8 cellular contexts compared by ENCODE assay signal in the genomic region with DNA sequence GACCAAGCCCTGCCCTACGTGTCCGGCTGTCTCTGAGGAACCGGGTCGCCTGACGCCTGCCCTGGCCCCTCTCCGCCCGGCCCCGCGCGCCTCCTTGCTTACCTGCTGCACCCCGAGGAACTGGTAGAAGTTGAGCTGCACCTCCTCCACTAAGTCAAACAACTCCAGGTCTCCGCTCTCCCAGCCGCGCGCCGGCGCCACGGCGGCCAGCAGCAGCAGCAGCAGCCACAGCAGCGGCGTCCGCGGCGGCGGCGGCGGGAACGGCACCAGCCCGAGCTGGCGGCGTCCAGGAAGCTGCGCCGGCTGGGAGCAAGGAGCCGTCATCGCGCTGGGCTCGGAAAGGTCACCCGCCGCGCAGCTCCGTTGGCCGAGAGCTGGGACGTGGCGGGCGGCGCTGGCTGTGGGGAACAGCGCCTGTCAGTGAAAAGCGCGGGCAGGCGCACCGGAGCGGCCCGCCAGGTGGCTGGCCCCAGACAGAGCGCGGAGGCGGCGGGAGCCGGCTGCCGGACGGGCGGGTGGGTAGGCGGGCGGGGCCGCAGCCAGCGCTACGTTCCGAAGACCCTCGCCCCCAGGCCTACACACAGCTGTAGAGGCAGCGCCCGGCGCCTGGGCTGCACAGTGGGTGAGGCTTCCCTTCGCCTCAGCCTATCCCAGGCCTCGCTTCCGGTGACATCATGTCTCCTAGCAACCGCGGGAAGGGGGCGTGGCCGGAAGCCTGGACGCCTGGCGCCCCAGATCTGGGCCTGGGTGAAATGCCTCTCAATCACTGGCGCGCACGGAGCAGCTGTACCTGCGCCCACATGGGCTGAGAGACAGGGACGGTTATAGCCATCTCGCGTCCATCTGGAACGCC. TPM values are rescaled to one million over a fixed set of nuclear protein-coding genes. Genes with fewer than 3 reads are reported as not detected.
A peak's percentile ranks its signal among the peaks of the same experiment; 100 is the strongest.
DNase-seq lines count a peak whose midpoint lies in the region; ATAC-seq and TF ChIP-seq lines count a peak whose summit lies in the region.

A gene with protein sequence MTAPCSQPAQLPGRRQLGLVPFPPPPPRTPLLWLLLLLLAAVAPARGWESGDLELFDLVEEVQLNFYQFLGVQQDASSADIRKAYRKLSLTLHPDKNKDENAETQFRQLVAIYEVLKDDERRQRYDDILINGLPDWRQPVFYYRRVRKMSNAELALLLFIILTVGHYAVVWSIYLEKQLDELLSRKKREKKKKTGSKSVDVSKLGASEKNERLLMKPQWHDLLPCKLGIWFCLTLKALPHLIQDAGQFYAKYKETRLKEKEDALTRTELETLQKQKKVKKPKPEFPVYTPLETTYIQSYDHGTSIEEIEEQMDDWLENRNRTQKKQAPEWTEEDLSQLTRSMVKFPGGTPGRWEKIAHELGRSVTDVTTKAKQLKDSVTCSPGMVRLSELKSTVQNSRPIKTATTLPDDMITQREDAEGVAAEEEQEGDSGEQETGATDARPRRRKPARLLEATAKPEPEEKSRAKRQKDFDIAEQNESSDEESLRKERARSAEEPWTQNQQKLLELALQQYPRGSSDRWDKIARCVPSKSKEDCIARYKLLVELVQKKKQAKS (minus strand): TSS at position 620 of the 853 bp plus-strand sequence. CDS start 296 bp downstream, at position 324.

- peaks cover 3% of the 10 kb centered on the region for H3K9me3 Mint-ChIP-seq in activated T-cell treated with anti-CD3 and anti-CD28 coated beads, Interleukin-2, amount 50 U/mL, for 24 hours

- no peaks in the 10 kb centered on the region for H3K27me3 ChIP-seq in mucosa of stomach (ENCODE audit: control insufficient read depth, insufficient read depth, low read length)

- peaks cover 8% of the 10 kb centered on the region for H3K4me1 ChIP-seq in mucosa of stomach (ENCODE audit: control insufficient read depth, insufficient read depth, low read length)

- DNase-seq in DMS53 treated with DMSO at 0.1 percent for 48 hours (lab: John Stamatoyannopoulos, UW; ENCODE audit: unreplicated experiment) (peak; percentile 95), KG1 (lab: John Stamatoyannopoulos, UW) (peak; percentile 92), erythroblast (lab: John Stamatoyannopoulos, UW) (peak; percentile 97 to 98)
- peak; percentile 100 for DNase-seq in activated T-cell treated with anti-CD3 and anti-CD28 coated beads, Interleukin-2, amount 50 U/mL, for 24 hours
- peak; percentile 99 to 100 for DNase-seq in stimulated activated CD8-positive, alpha-beta memory T cell treated with anti-CD3 and anti-CD28 coated beads, Interleukin-7, amount 100 ng/mL, for 1 hour (ENCODE audit: low read depth in 2 of 2)

- peaks cover 38% of the 10 kb centered on the region for H3K4me1 Mint-ChIP-seq in activated T-cell treated with anti-CD3 and anti-CD28 coated beads, Interleukin-2, amount 50 U/mL, for 24 hours (ENCODE audit: low read depth)

- TF ChIP-seq POLR2A in erythroblast (IDR thresholded peaks at IDR 0.05; ENCODE audit: low read length) = peak; percentile 80

- ATAC-seq in GM21723 (IDR thresholded peaks at IDR 0.05; ENCODE audit: unreplicated experiment) = peak; percentile 94

- peak within 1 kb of the TSS; percentile 86 for H3K4me3 ChIP-seq in mucosa of stomach (ENCODE audit: low read length)

- H3K9ac ChIP-seq in mucosa of stomach (ENCODE audit: low read length) = peak within 1 kb of the TSS; percentile 95

- peaks cover 6% of the 10 kb centered on the region for H3K36me3 Mint-ChIP-seq in activated T-cell treated with anti-CD3 and anti-CD28 coated beads, Interleukin-2, amount 50 U/mL, for 24 hours (ENCODE audit: low read depth)

- no peaks in the 10 kb centered on the region for H3K36me3 ChIP-seq in mucosa of stomach (ENCODE audit: control insufficient read depth, insufficient read depth, low read length)

- H3K27me3 Mint-ChIP-seq in activated T-cell treated with anti-CD3 and anti-CD28 coated beads, Interleukin-2, amount 50 U/mL, for 24 hours = peaks cover 2% of the 10 kb centered on the region

- no peaks in the 10 kb centered on the region for H3K9me3 ChIP-seq in mucosa of stomach (ENCODE audit: control insufficient read depth, low read length)

- H3K4me3 Mint-ChIP-seq in activated T-cell treated with anti-CD3 and anti-CD28 coated beads, Interleukin-2, amount 50 U/mL, for 24 hours = peak within 1 kb of the TSS; percentile 87

- H3K27ac Mint-ChIP-seq in activated T-cell treated with anti-CD3 and anti-CD28 coated beads, Interleukin-2, amount 50 U/mL, for 24 hours = peak within 1 kb of the TSS; percentile 90

TF ChIP-seq in PFSK-1, 5 proteins besides CTCF, POLR2A, EP300 and RAD21:
- TF ChIP-seq FOXP2 (optimal IDR thresholded peaks at IDR 0.05; ENCODE audit: borderline replicate concordance, extremely low read depth, extremely low read length, insufficient read depth) (peak; percentile 18), SIN3A (IDR thresholded peaks at IDR 0.05; ENCODE audit: borderline replicate concordance, insufficient read depth, low read length) (peak; percentile 55; the same call in 1 of the 2 replicates), POLR2AphosphoS5 (IDR thresholded peaks at IDR 0.05; ENCODE audit: low read depth, low read length) (peak; percentile 89), TAF1 (IDR thresholded peaks at IDR 0.05; ENCODE audit: borderline replicate concordance, insufficient read depth, low read length) (peak; percentile 49)
- TF ChIP-seq, protein P1, sequence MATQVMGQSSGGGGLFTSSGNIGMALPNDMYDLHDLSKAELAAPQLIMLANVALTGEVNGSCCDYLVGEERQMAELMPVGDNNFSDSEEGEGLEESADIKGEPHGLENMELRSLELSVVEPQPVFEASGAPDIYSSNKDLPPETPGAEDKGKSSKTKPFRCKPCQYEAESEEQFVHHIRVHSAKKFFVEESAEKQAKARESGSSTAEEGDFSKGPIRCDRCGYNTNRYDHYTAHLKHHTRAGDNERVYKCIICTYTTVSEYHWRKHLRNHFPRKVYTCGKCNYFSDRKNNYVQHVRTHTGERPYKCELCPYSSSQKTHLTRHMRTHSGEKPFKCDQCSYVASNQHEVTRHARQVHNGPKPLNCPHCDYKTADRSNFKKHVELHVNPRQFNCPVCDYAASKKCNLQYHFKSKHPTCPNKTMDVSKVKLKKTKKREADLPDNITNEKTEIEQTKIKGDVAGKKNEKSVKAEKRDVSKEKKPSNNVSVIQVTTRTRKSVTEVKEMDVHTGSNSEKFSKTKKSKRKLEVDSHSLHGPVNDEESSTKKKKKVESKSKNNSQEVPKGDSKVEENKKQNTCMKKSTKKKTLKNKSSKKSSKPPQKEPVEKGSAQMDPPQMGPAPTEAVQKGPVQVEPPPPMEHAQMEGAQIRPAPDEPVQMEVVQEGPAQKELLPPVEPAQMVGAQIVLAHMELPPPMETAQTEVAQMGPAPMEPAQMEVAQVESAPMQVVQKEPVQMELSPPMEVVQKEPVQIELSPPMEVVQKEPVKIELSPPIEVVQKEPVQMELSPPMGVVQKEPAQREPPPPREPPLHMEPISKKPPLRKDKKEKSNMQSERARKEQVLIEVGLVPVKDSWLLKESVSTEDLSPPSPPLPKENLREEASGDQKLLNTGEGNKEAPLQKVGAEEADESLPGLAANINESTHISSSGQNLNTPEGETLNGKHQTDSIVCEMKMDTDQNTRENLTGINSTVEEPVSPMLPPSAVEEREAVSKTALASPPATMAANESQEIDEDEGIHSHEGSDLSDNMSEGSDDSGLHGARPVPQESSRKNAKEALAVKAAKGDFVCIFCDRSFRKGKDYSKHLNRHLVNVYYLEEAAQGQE (IDR thresholded peaks at IDR 0.05; ENCODE audit: insufficient read depth in 1 of 2, low read depth in 2 of 2, low read length in 2 of 2) = 0 out of 4 replicates have a peak, but pooled peaks of 1 of the 2 experiments have one; percentile 3
TF ChIP-seq in PFSK-1: peak in this region for 5.

RNA-seq across cellular contexts. Expression of the gene that starts here (rescaled TPM):
- polyA plus RNA-seq in PFSK-1 (2012; ENCODE audit: insufficient read length, low read depth) = 52.2 TPM

Comparison
In these comparisons a context has a peak if more than half of its experiments do, and no peak if none do; other contexts are left out.
1. Peak in every context shown above with its lines: DNase-seq, ATAC-seq and H3K4me3 ChIP-seq.